Comparison of ENCODE assay signal across 17 cellular contexts in genomic region chr12:124100572-124101178, GRCh38.
"Had no signal": no experiment of that assay in that cellular context is flagged by ENCODE, and none has a peak within 500 bp of the region (broad histone marks: within the 10 kb centered on the region; RNA-seq: fewer than 3 reads in every experiment).

No MANE protein-coding gene starts in this region.

- H3K36me3 Mint-ChIP-seq: memory B cell had no signal

- H3K9me3 ChIP-seq: heart left ventricle, lower lobe of right lung, ovary had no signal

- ATAC-seq: effector memory CD8-positive, alpha-beta T cell; foreskin keratinocyte; heart left ventricle; left lobe of liver; lower lobe of right lung; right cardiac atrium had no signal

- H3K9me3 Mint-ChIP-seq: dendritic cell treated with granulocyte-macrophage colony-stimulating factor and Interleukin-4, amounts not matched to agents 40 ng/mL and 50 ng/mL, for 4 days; effector memory CD8-positive, alpha-beta T cell had no signal

- H3K27ac Mint-ChIP-seq: dendritic cell treated with granulocyte-macrophage colony-stimulating factor and Interleukin-4, amounts not matched to agents 40 ng/mL and 50 ng/mL, for 4 days; effector memory CD8-positive, alpha-beta T cell; memory B cell; progenitor cell of endocrine pancreas had no signal

- H3K4me3 Mint-ChIP-seq: dendritic cell treated with granulocyte-macrophage colony-stimulating factor and Interleukin-4, amounts not matched to agents 40 ng/mL and 50 ng/mL, for 4 days; effector memory CD8-positive, alpha-beta T cell; memory B cell had no signal

- DNase-seq: cerebellar nuclear complex; effector memory CD8-positive, alpha-beta T cell; foreskin keratinocyte; heart left ventricle; hippocampal formation; lower lobe of right lung; midbrain; nucleus accumbens; ovary; right cardiac atrium; stimulated activated CD4-positive, alpha-beta T cell treated with anti-CD3 and anti-CD28 coated beads, Interleukin-2, amount 100 ng/mL, for 48 hours; stimulated activated naive CD4-positive, alpha-beta T cell treated with Interleukin-2 at 50 U/mL for 16 hours; trophoblast cell had no signal

- H3K4me1 Mint-ChIP-seq: memory B cell had no signal
